Comparison of ENCODE assay signal across 24 cellular contexts in the genomic region with DNA sequence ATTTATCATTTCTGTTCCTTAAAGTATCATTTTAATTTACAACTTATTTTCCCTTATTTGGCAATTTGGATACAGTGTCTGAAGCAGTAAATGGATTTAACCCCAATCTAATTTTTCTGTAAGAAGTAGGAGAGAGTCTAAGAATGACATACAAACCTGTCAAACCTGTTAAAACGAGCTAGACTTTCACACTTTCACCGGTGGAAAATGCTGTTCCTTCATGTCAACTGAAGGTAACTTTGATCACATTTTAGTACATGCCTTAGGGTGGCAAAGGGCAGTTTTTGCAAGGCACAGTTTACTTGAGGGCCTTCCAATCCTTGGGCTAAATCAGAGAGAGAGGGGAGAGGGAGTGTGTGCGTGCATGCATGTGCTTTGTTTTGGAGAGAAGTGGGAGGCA.
A peak's percentile ranks its signal among the peaks of the same experiment; 100 is the strongest.
DNase-seq lines count a peak whose midpoint lies in the region; ATAC-seq, FAIRE-seq and TF ChIP-seq lines count a peak whose summit lies in the region.
"Had no signal": no experiment of that assay in that cellular context is flagged by ENCODE, and none has a peak within 500 bp of the region (broad histone marks: within the 10 kb centered on the region; RNA-seq: fewer than 3 reads in every experiment).

No MANE protein-coding gene starts in this region.

- H3K4me3 ChIP-seq in kidney (ENCODE audit: low read length in 2 of 2) (no peak overlapping the region), stomach (no peak overlapping the region), coronary artery (no peak overlapping the region)
- H3K4me3 ChIP-seq: dorsolateral prefrontal cortex had no signal

- FAIRE-seq in kidney (lab: Jason Lieb, UNC), result no peak
- FAIRE-seq: G401.6, GM18507, islet of Langerhans had no signal

- CTCF ChIA-PET in WTC11 (lab: Charles Lee), result interaction anchor here (0.5 to 1.0 kb wide), 3 partner anchors 37 to 404 kb away, joined by 3 to 4 read pairs (median 3); no protein-coding TSS in a partner anchor

- WGBS in stomach, 5 donors, result 47 to 65% (median 50%) methylated on average over 3 of the region's 3 CpGs

- POLR2A ChIA-PET in WTC11 (lab: Charles Lee), result interaction anchor here (0.6 kb wide), 1 partner anchor 14 kb away, joined by 3 read pairs; no protein-coding TSS in a partner anchor

- no peaks in the 10 kb centered on the region for H3K36me3 ChIP-seq in kidney (ENCODE audit: control insufficient read depth in 1 of 2, insufficient read depth in 2 of 2, low read length in 2 of 2)
- no peaks in the 10 kb centered on the region for H3K36me3 ChIP-seq in stomach

- H3K4me3 Mint-ChIP-seq in WTC11, result no peak overlapping the region; the same call in 1 of the 2 replicates
- H3K4me3 Mint-ChIP-seq: activated naive CD4-positive, alpha-beta T cell treated with anti-CD3 and anti-CD28 coated beads for 36 hours; activated T-cell treated with anti-CD3 and anti-CD28 coated beads, Interleukin-2, amount 50 U/mL, for 72 hours; CD4-positive, alpha-beta T cell; memory B cell; naive thymus-derived CD8-positive, alpha-beta T cell had no signal

- no peaks in the 10 kb centered on the region for H3K27me3 ChIP-seq in stomach
- H3K27me3 ChIP-seq: dorsolateral prefrontal cortex had no signal

- intact Hi-C loops in kidney (cut with DNase I), result no loop called here
- intact Hi-C loops in stomach (cut with DNase I; ENCODE audit: low total_unique reads), result no loop called here

- ATAC-seq in WTC11 (no peak), GM21576 (IDR thresholded peaks at IDR 0.05; ENCODE audit: unreplicated experiment) (no peak)
- ATAC-seq: activated T-cell treated with anti-CD3 and anti-CD28 coated beads, Interleukin-2, amount 50 U/mL, for 72 hours; naive thymus-derived CD8-positive, alpha-beta T cell had no signal

- H3K9me3 Mint-ChIP-seq in WTC11, result no peaks in the 10 kb centered on the region
- H3K9me3 Mint-ChIP-seq: activated naive CD4-positive, alpha-beta T cell treated with anti-CD3 and anti-CD28 coated beads for 36 hours; activated T-cell treated with anti-CD3 and anti-CD28 coated beads, Interleukin-2, amount 50 U/mL, for 72 hours; CD4-positive, alpha-beta T cell; memory B cell; naive thymus-derived CD8-positive, alpha-beta T cell had no signal

- no peak for TF ChIP-seq POLR2A in stomach (IDR thresholded peaks at IDR 0.05)

- H3K9ac ChIP-seq in kidney (ENCODE audit: low read length in 2 of 2), result no peak overlapping the region

- peaks cover 0 to 8% of the 10 kb centered on the region in 2 donors for H3K4me1 ChIP-seq in kidney (ENCODE audit: control insufficient read depth in 1 of 2, insufficient read depth in 1 of 2, low read depth in 1 of 2, low read length in 2 of 2)
- peaks cover 12 to 53% (median 14%) of the 10 kb centered on the region in 4 donors for H3K4me1 ChIP-seq in stomach

- TF ChIP-seq CTCF in WTC11 (IDR thresholded peaks at IDR 0.05) (no peak), kidney (IDR thresholded peaks at IDR 0.05; ENCODE audit: borderline replicate concordance, extremely low read depth, insufficient read depth) (no peak), stomach (IDR thresholded peaks at IDR 0.05) (no peak), coronary artery (IDR thresholded peaks at IDR 0.05) (no peak)

- H3K9me3 ChIP-seq in kidney (ENCODE audit: control insufficient read depth in 1 of 2, low read length in 2 of 2) (no peaks in the 10 kb centered on the region), stomach (no peaks in the 10 kb centered on the region)

- no peaks in the 10 kb centered on the region for H3K27me3 Mint-ChIP-seq in WTC11 (ENCODE audit: low read depth)
- H3K27me3 Mint-ChIP-seq: naive thymus-derived CD8-positive, alpha-beta T cell had no signal

- peaks cover 50% of the 10 kb centered on the region for H3K4me1 Mint-ChIP-seq in WTC11
- H3K4me1 Mint-ChIP-seq: memory B cell had no signal

- H3K36me3 Mint-ChIP-seq in WTC11, result no peaks in the 10 kb centered on the region
- H3K36me3 Mint-ChIP-seq: memory B cell; naive thymus-derived CD8-positive, alpha-beta T cell had no signal

- peak; percentile 37 for DNase-seq in HPDE6-E6E7 (ENCODE audit: extremely low spot score)
- no peak for DNase-seq in WTC11 (ENCODE audit: low spot score)
- DNase-seq in kidney, result no peak
- DNase-seq in stomach, result no peak
- DNase-seq in pons (ENCODE audit: low spot score), result no peak
- no peak for DNase-seq in coronary artery (ENCODE audit: low spot score)
- no peak for DNase-seq in activated CD4-positive, alpha-beta T cell treated with anti-CD3 and anti-CD28 coated beads, Interleukin-2, amount 50 U/mL, for 1 hour
- DNase-seq: activated CD4-positive, alpha-beta T cell treated with anti-CD3 and anti-CD28 coated beads for 4 hours; activated naive CD4-positive, alpha-beta T cell treated with anti-CD3 and anti-CD28 coated beads for 36 hours; activated T-cell treated with anti-CD3 and anti-CD28 coated beads, Interleukin-2, amount 50 U/mL, for 72 hours; CD4-positive, alpha-beta T cell; dorsolateral prefrontal cortex; foreskin melanocyte; Kasumi-1; naive thymus-derived CD8-positive, alpha-beta T cell; NCI-H1092; NCI-H2081; NCI-H345; NCI-H82 had no signal

- H3K27ac ChIP-seq in kidney (ENCODE audit: low read depth in 2 of 2, low read length in 2 of 2) (peak overlapping the region; percentile 63 to 76), stomach (peak overlapping the region in 4 of 5 donors; percentile 6 to 68 (median 51)), coronary artery (no peak overlapping the region)
- H3K27ac ChIP-seq: dorsolateral prefrontal cortex had no signal

- TF ChIP-seq EP300 in stomach (IDR thresholded peaks at IDR 0.05), result no peak

- peak overlapping the region; percentile 45 for H3K27ac Mint-ChIP-seq in WTC11
- H3K27ac Mint-ChIP-seq: activated naive CD4-positive, alpha-beta T cell treated with anti-CD3 and anti-CD28 coated beads for 36 hours; activated T-cell treated with anti-CD3 and anti-CD28 coated beads, Interleukin-2, amount 50 U/mL, for 72 hours; CD4-positive, alpha-beta T cell; memory B cell had no signal

TF ChIP-seq in WTC11, 78 proteins besides CTCF, POLR2A, EP300 and RAD21:
- TF ChIP-seq RELA (CRISPR knock-in tag; IDR thresholded peaks at IDR 0.05; ENCODE audit: borderline replicate concordance) (no peak), NFYB (CRISPR knock-in tag; conservative IDR thresholded peaks at IDR 0.05; ENCODE audit: low read depth) (no peak), SOX15 (CRISPR knock-in tag; IDR thresholded peaks at IDR 0.05) (no peak), JUN (CRISPR knock-in tag; IDR thresholded peaks at IDR 0.05) (no peak), ZBTB21 (CRISPR knock-in tag; IDR thresholded peaks at IDR 0.05; ENCODE audit: borderline replicate concordance) (no peak)
- TF ChIP-seq, protein P1, sequence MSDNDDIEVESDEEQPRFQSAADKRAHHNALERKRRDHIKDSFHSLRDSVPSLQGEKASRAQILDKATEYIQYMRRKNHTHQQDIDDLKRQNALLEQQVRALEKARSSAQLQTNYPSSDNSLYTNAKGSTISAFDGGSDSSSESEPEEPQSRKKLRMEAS (CRISPR knock-in tag; IDR thresholded peaks at IDR 0.05), result no peak
- TF ChIP-seq, protein P2, sequence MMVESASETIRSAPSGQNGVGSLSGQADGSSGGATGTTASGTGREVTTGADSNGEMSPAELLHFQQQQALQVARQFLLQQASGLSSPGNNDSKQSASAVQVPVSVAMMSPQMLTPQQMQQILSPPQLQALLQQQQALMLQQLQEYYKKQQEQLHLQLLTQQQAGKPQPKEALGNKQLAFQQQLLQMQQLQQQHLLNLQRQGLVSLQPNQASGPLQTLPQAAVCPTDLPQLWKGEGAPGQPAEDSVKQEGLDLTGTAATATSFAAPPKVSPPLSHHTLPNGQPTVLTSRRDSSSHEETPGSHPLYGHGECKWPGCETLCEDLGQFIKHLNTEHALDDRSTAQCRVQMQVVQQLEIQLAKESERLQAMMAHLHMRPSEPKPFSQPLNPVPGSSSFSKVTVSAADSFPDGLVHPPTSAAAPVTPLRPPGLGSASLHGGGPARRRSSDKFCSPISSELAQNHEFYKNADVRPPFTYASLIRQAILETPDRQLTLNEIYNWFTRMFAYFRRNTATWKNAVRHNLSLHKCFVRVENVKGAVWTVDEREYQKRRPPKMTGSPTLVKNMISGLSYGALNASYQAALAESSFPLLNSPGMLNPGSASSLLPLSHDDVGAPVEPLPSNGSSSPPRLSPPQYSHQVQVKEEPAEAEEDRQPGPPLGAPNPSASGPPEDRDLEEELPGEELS (CRISPR knock-in tag; IDR thresholded peaks at IDR 0.05), result no peak
- TF ChIP-seq, protein P3, sequence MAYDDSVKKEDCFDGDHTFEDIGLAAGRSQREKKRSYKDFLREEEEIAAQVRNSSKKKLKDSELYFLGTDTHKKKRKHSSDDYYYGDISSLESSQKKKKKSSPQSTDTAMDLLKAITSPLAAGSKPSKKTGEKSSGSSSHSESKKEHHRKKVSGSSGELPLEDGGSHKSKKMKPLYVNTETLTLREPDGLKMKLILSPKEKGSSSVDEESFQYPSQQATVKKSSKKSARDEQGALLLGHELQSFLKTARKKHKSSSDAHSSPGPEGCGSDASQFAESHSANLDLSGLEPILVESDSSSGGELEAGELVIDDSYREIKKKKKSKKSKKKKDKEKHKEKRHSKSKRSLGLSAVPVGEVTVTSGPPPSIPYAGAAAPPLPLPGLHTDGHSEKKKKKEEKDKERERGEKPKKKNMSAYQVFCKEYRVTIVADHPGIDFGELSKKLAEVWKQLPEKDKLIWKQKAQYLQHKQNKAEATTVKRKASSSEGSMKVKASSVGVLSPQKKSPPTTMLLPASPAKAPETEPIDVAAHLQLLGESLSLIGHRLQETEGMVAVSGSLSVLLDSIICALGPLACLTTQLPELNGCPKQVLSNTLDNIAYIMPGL (CRISPR knock-in tag; IDR thresholded peaks at IDR 0.05), result no peak

Comparison
In these comparisons a context has a peak if more than half of its experiments do, and no peak if none do; other contexts are left out.
1. H3K27ac ChIP-seq: peak in kidney (2 of 2) and stomach (4 of 5); none in coronary artery (0 of 2).